ENCODE assay signal across 27 cellular contexts in genomic region chr6:129859524-129859923, GRCh38. TPM values are rescaled to one million over a fixed set of nuclear protein-coding genes. Genes with fewer than 3 reads are reported as not detected.
A peak's percentile ranks its signal among the peaks of the same experiment; 100 is the strongest.
DNase-seq lines count a peak whose midpoint lies in the region; ATAC-seq and TF ChIP-seq lines count a peak whose summit lies in the region.
"Had no signal": no experiment of that assay in that cellular context is flagged by ENCODE, and none has a peak within 500 bp of the region (broad histone marks: within the 10 kb centered on the region; RNA-seq: fewer than 3 reads in every experiment).

No MANE protein-coding gene starts in this region.

- H3K9me2 ChIP-seq in SK-N-SH: no peaks in the 10 kb centered on the region

- H3K79me2 ChIP-seq in SK-N-SH (ENCODE audit: insufficient read depth): peaks cover 15% of the 10 kb centered on the region

- peak overlapping the region; percentile 78 for H3K4me2 ChIP-seq in SK-N-SH
- H3K4me2 ChIP-seq: BLaER1 treated with 17β-estradiol and CSF1 and Interleukin-3, amounts not matched to agents 10 nM and 100 nM had no signal

- no peaks in the 10 kb centered on the region for H3K27me3 ChIP-seq in SK-N-SH (ENCODE audit: insufficient read depth)
- H3K27me3 ChIP-seq: BLaER1 treated with 17β-estradiol and CSF1 and Interleukin-3, amounts not matched to agents 10 nM and 100 nM; heart left ventricle; suprapubic skin; vagina had no signal

- H3K9ac ChIP-seq in SK-N-SH: peak overlapping the region; percentile 67; the same call in 1 of the 2 replicates
- H3K9ac ChIP-seq: BLaER1 treated with 17β-estradiol and CSF1 and Interleukin-3, amounts not matched to agents 10 nM and 100 nM had no signal

- peaks cover 0 to 16% of the 10 kb centered on the region in 2 experiments for H3K36me3 ChIP-seq in SK-N-SH (replicated peaks in 1 of 2; ENCODE audit: control insufficient read depth in 1 of 2, insufficient read depth in 2 of 2, low read length in 1 of 2)
- H3K36me3 ChIP-seq: BLaER1 treated with 17β-estradiol and CSF1 and Interleukin-3, amounts not matched to agents 10 nM and 100 nM; heart left ventricle; suprapubic skin; vagina had no signal

- H3K27me3 Mint-ChIP-seq in nephron (ENCODE audit: low read depth): no peaks in the 10 kb centered on the region
- H3K27me3 Mint-ChIP-seq in MCF 10A (ENCODE audit: insufficient read depth, unreplicated experiment): no peaks in the 10 kb centered on the region
- H3K27me3 Mint-ChIP-seq: brain, IgD-negative memory B cell had no signal

- no peak for ATAC-seq in activated CD4-positive, CD25-positive, alpha-beta regulatory T cell treated with anti-CD3 and anti-CD28 coated beads, Interleukin-2, amount 50 U/mL, for 24 hours
- ATAC-seq: activated naive CD4-positive, alpha-beta T cell treated with anti-CD3 and anti-CD28 coated beads, Interleukin-2, amount 50 U/mL, for 72 hours; left colon had no signal

- no peaks in the 10 kb centered on the region for H3K36me3 Mint-ChIP-seq in nephron (ENCODE audit: low read depth)
- H3K36me3 Mint-ChIP-seq in MCF 10A (ENCODE audit: insufficient read depth, unreplicated experiment): peaks cover 9% of the 10 kb centered on the region
- H3K36me3 Mint-ChIP-seq: activated naive CD4-positive, alpha-beta T cell treated with anti-CD3 and anti-CD28 coated beads, Interleukin-2, amount 50 U/mL, for 72 hours; brain; IgD-negative memory B cell had no signal

- H3K27ac Mint-ChIP-seq in nephron (peak overlapping the region; percentile 67 to 93 (median 89)), MCF 10A (ENCODE audit: low read depth, unreplicated experiment) (no peak overlapping the region)
- H3K27ac Mint-ChIP-seq: activated naive CD4-positive, alpha-beta T cell treated with anti-CD3 and anti-CD28 coated beads, Interleukin-2, amount 50 U/mL, for 72 hours; activated T-helper 1 cell treated with anti-CD3 and anti-CD28 coated beads, Interleukin-12 subunit alpha, Interleukin-12 subunit beta, Interleukin-2, Interleukin-4 antibody, amounts not matched to agents 30 ng/mL and 10 ng/mL and 1 ng/mL, durations not matched to agents 14 hours and 24 hours and 36 hours had no signal

- DNase-seq in GM03348 (ENCODE audit: low spot score) (peak; percentile 11), SK-N-SH (no peak), choroid plexus epithelial cell (ENCODE audit: low read depth) (peak; percentile 42), MCF 10A (ENCODE audit: unreplicated experiment) (no peak), GDM1 (lab: John Stamatoyannopoulos, UW) (no peak)
- no peak for DNase-seq in activated CD4-positive, alpha-beta T cell treated with anti-CD3 and anti-CD28 coated beads for 4 hours
- DNase-seq: ACHN; activated CD4-positive, alpha-beta T cell treated with anti-CD3 and anti-CD28 coated beads for 48 hours; cortex of kidney; heart left ventricle; left colon; MM.1S; NCI-H2171 treated with DMSO at 0.1 percent for 48 hours; stimulated activated CD4-positive, alpha-beta T cell treated with anti-CD3 and anti-CD28 coated beads, Interleukin-1b, Interleukin-23, amount 100 ng/mL, for 48 hours; SW 1271 had no signal

- BruUV-seq in MCF 10A (replicated peaks; lab: Mats Ljungman, UMichigan): no TSS peak

- peak overlapping the region; percentile 47 to 66; a peak in 3 of 4 replicates for H3K4me3 ChIP-seq in SK-N-SH (ENCODE audit: low read depth in 2 of 2, low read length in 1 of 2)
- no peak overlapping the region for H3K4me3 ChIP-seq in choroid plexus epithelial cell (ENCODE audit: low read depth, low read length)
- H3K4me3 ChIP-seq: BLaER1 treated with 17β-estradiol and CSF1 and Interleukin-3, amounts not matched to agents 10 nM and 100 nM; suprapubic skin; vagina had no signal

- POLR2A ChIA-PET in SK-N-SH (lab: Yijun Ruan, JAX): no interaction called here
- POLR2A ChIA-PET in MCF 10A (lab: Yijun Ruan, JAX): no interaction called here

- H3F3A ChIP-seq in SK-N-SH (replicated peaks; ENCODE audit: insufficient read depth): peaks cover 65% of the 10 kb centered on the region

- TF ChIP-seq RAD21 in SK-N-SH (IDR thresholded peaks at IDR 0.05; ENCODE audit: low read length): no peak

- peak overlapping the region; percentile 33; the same call in 1 of the 2 replicates for H2AFZ ChIP-seq in SK-N-SH (ENCODE audit: low read depth)

- peak overlapping the region; percentile 35 to 90; a peak in 3 of 4 replicates for H3K27ac ChIP-seq in SK-N-SH (ENCODE audit: low read depth in 2 of 2, low read length in 1 of 2)
- H3K27ac ChIP-seq: BLaER1 treated with 17β-estradiol and CSF1 and Interleukin-3, amounts not matched to agents 10 nM and 100 nM; heart left ventricle; suprapubic skin; vagina had no signal

- TF ChIP-seq CTCF in SK-N-SH (IDR thresholded peaks at IDR 0.05) (no peak), choroid plexus epithelial cell (conservative IDR thresholded peaks at IDR 0.05; ENCODE audit: low read depth, low read length) (no peak), nephron (IDR thresholded peaks at IDR 0.05; ENCODE audit: unreplicated experiment in 3 of 3) (no peak), MCF 10A (IDR thresholded peaks at IDR 0.05; ENCODE audit: unreplicated experiment) (no peak)

- H3K9me3 Mint-ChIP-seq in nephron (peaks cover 2% of the 10 kb centered on the region), MCF 10A (ENCODE audit: unreplicated experiment) (no peaks in the 10 kb centered on the region)
- H3K9me3 Mint-ChIP-seq: activated naive CD4-positive, alpha-beta T cell treated with anti-CD3 and anti-CD28 coated beads, Interleukin-2, amount 50 U/mL, for 72 hours; activated T-helper 1 cell treated with anti-CD3 and anti-CD28 coated beads, Interleukin-12 subunit alpha, Interleukin-12 subunit beta, Interleukin-2, Interleukin-4 antibody, amounts not matched to agents 30 ng/mL and 10 ng/mL and 1 ng/mL, durations not matched to agents 14 hours and 24 hours and 36 hours had no signal

- intact Hi-C loops in MCF 10A (cut with micrococcal nuclease): no loop called here

- 11% methylated on average over 2 of the region's 2 CpGs for WGBS in SK-N-SH (ENCODE audit: low lambda C conversion rate)

- peaks cover 0 to 5% of the 10 kb centered on the region in 2 experiments; a peak in 1 of 4 replicates for H3K4me1 ChIP-seq in SK-N-SH (ENCODE audit: control insufficient read depth in 1 of 2, insufficient read depth in 2 of 2, low read depth in 1 of 2, low read length in 1 of 2)
- H3K4me1 ChIP-seq: BLaER1 treated with 17β-estradiol and CSF1 and Interleukin-3, amounts not matched to agents 10 nM and 100 nM; heart left ventricle; vagina had no signal

- no peaks in the 10 kb centered on the region for H4K20me1 ChIP-seq in SK-N-SH (ENCODE audit: insufficient read depth)
- H4K20me1 ChIP-seq: BLaER1 treated with 17β-estradiol and CSF1 and Interleukin-3, amounts not matched to agents 10 nM and 100 nM had no signal

- peak in 1 of 2 experiments; percentile 20; a peak in 1 of 4 replicates for TF ChIP-seq EP300 in SK-N-SH (IDR thresholded peaks at IDR 0.05; ENCODE audit: borderline replicate concordance in 1 of 2, low read depth in 1 of 2, low read length in 1 of 2)

- peaks cover 11% of the 10 kb centered on the region; the same call in 1 of the 2 replicates for H3K9me3 ChIP-seq in SK-N-SH
- H3K9me3 ChIP-seq: suprapubic skin, vagina had no signal

- CTCF ChIA-PET in SK-N-SH (lab: Yijun Ruan, JAX): no interaction called here
- CTCF ChIA-PET in MCF 10A (lab: Yijun Ruan, JAX): no interaction called here

- H3K4me1 Mint-ChIP-seq in nephron: peaks cover 24% of the 10 kb centered on the region
- no peaks in the 10 kb centered on the region for H3K4me1 Mint-ChIP-seq in MCF 10A (ENCODE audit: insufficient read depth, unreplicated experiment)

- H3K4me3 Mint-ChIP-seq in nephron: no peak overlapping the region
- H3K4me3 Mint-ChIP-seq in MCF 10A (ENCODE audit: unreplicated experiment): no peak overlapping the region
- H3K4me3 Mint-ChIP-seq: activated T-helper 1 cell treated with anti-CD3 and anti-CD28 coated beads, Interleukin-12 subunit alpha, Interleukin-12 subunit beta, Interleukin-2, Interleukin-4 antibody, amounts not matched to agents 30 ng/mL and 10 ng/mL and 1 ng/mL, durations not matched to agents 14 hours and 24 hours and 36 hours had no signal

TF ChIP-seq in SK-N-SH, 30 proteins besides CTCF, POLR2A, EP300 and RAD21:
- TF ChIP-seq MEF2A (IDR thresholded peaks at IDR 0.05; ENCODE audit: borderline replicate concordance, low read depth) (no peak), NFIC (IDR thresholded peaks at IDR 0.05; ENCODE audit: borderline replicate concordance) (peak; percentile 74), ELF1 (IDR thresholded peaks at IDR 0.05) (no peak), YY1 (IDR thresholded peaks at IDR 0.05; ENCODE audit: low read depth) (no peak), USF2 (IDR thresholded peaks at IDR 0.05; ENCODE audit: borderline replicate concordance, low read depth, low read length) (no peak), JUND (IDR thresholded peaks at IDR 0.05) (peak; percentile 31; the same call in 1 of the 2 replicates), FOSL2 (IDR thresholded peaks at IDR 0.05; ENCODE audit: borderline replicate concordance, low read depth) (0 out of 2 replicates have a peak, but pooled peaks have one; percentile 17), TCF12 (IDR thresholded peaks at IDR 0.05) (peak; percentile 35; the same call in 1 of the 2 replicates), TEAD4 (IDR thresholded peaks at IDR 0.05; ENCODE audit: borderline replicate concordance, insufficient read depth) (no peak), RCOR1 (IDR thresholded peaks at IDR 0.05; ENCODE audit: low read length) (no peak), POLR2AphosphoS5 (IDR thresholded peaks at IDR 0.05; ENCODE audit: low read depth, low read length) (no peak)
- TF ChIP-seq, protein P1, sequence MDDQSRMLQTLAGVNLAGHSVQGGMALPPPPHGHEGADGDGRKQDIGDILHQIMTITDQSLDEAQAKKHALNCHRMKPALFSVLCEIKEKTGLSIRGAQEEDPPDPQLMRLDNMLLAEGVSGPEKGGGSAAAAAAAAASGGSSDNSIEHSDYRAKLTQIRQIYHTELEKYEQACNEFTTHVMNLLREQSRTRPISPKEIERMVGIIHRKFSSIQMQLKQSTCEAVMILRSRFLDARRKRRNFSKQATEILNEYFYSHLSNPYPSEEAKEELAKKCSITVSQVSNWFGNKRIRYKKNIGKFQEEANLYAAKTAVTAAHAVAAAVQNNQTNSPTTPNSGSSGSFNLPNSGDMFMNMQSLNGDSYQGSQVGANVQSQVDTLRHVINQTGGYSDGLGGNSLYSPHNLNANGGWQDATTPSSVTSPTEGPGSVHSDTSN (IDR thresholded peaks at IDR 0.05): peak; percentile 51; the same call in 1 of the 2 replicates

RNA-seq across cellular contexts. Expression of gene TMEM244, which starts 1.6 kb away (rescaled TPM):
- 3.8 and 4.1 TPM in 2 replicates for polyA plus RNA-seq in SK-N-SH (2012; rRNA removed)
- 5.1 and 7.5 TPM in 2 replicates for polyA plus RNA-seq in SK-N-SH (2012; cell fraction: cytosol; rRNA removed)
- 0.79 and 3.0 TPM in 2 replicates for polyA plus RNA-seq in SK-N-SH (2012; cell fraction: nucleus; rRNA removed)
- total RNA-seq in MCF 10A (2022): not detected in 2 replicates
- total RNA-seq: activated naive CD4-positive, alpha-beta T cell treated with anti-CD3 and anti-CD28 coated beads, Interleukin-2, amount 50 U/mL, for 72 hours; activated T-helper 1 cell treated with anti-CD3 and anti-CD28 coated beads, Interleukin-12 subunit alpha, Interleukin-12 subunit beta, Interleukin-2, Interleukin-4 antibody, amounts not matched to agents 30 ng/mL and 10 ng/mL and 1 ng/mL, durations not matched to agents 14 hours and 24 hours and 36 hours; H1; heart left ventricle; left colon; posterior vena cava; suprapubic skin; vagina had no signal
- polyA plus RNA-seq: H1, heart left ventricle, neural cell had no signal

Comparison
In these comparisons a context has a peak if more than half of its experiments do, and no peak if none do; other contexts are left out.
1. DNase-seq: peak in GM03348 (single experiment) and choroid plexus epithelial cell (single experiment); none in SK-N-SH (single experiment), MCF 10A (single experiment), GDM1 (single experiment) and activated CD4-positive, alpha-beta T cell treated with anti-CD3 and anti-CD28 coated beads for 4 hours (0 of 2).